1 cellular context compared by ENCODE assay signal in genomic region chr9:104094534-104095020, GRCh38.
TF ChIP-seq lines count a peak whose summit lies in the region.

No MANE protein-coding gene starts in this region.

TF ChIP-seq in WTC11, 78 proteins besides CTCF, POLR2A, EP300 and RAD21 (continued from another document):
- no peak for TF ChIP-seq FOXP4 (CRISPR knock-in tag; IDR thresholded peaks at IDR 0.05)
- no peak for TF ChIP-seq ZNF121 (CRISPR knock-in tag; IDR thresholded peaks at IDR 0.05)
- no peak for TF ChIP-seq OVOL2 (CRISPR knock-in tag; IDR thresholded peaks at IDR 0.05; ENCODE audit: borderline replicate concordance)
- TF ChIP-seq USF2 (CRISPR knock-in tag; IDR thresholded peaks at IDR 0.05): no peak
